ENCODE assay signal across 1 cellular context in genomic region chr3:4744405-4745239, GRCh38.
TF ChIP-seq lines count a peak whose summit lies in the region.

No MANE protein-coding gene starts in this region.

TF ChIP-seq in HepG2, 621 proteins besides CTCF, POLR2A, EP300 and RAD21 (continued from another document and continues in another):
- TF ChIP-seq ZBED4 (CRISPR knock-in tag; IDR thresholded peaks at IDR 0.05; ENCODE audit: borderline replicate concordance) (no peak), FOXA1 (IDR thresholded peaks at IDR 0.05) (no peak), FOXA1 (CRISPR knock-in tag; IDR thresholded peaks at IDR 0.05) (peak; percentile 26; the same call in 1 of the 2 replicates), NR0B2 (CRISPR knock-in tag; IDR thresholded peaks at IDR 0.05) (no peak), MED13 (CRISPR knock-in tag; IDR thresholded peaks at IDR 0.05) (no peak), ZNF232 (CRISPR knock-in tag; IDR thresholded peaks at IDR 0.05; ENCODE audit: borderline replicate concordance) (no peak), ZNF18 (CRISPR knock-in tag; IDR thresholded peaks at IDR 0.05; ENCODE audit: insufficient replicate concordance) (peak; percentile 72), SIX1 (CRISPR knock-in tag; IDR thresholded peaks at IDR 0.05; ENCODE audit: borderline replicate concordance) (peak; percentile 30; the same call in 1 of the 2 replicates), SNRNP70 (IDR thresholded peaks at IDR 0.05; ENCODE audit: low read depth, low read length) (no peak), KIAA2018 (CRISPR knock-in tag; IDR thresholded peaks at IDR 0.05; ENCODE audit: borderline replicate concordance) (no peak), MAFF (IDR thresholded peaks at IDR 0.05; ENCODE audit: low read depth, low read length) (peak; percentile 47; the same call in 1 of the 2 replicates), NR2F6 (IDR thresholded peaks at IDR 0.05) (peak; percentile 88), NR2F6 (CRISPR knock-in tag; IDR thresholded peaks at IDR 0.05) (peak; percentile 78), ZBTB7B (CRISPR knock-in tag; IDR thresholded peaks at IDR 0.05) (peak; percentile 61; the same call in 1 of the 2 replicates), ZNF777 (CRISPR knock-in tag; IDR thresholded peaks at IDR 0.05) (no peak), ZNF512 (CRISPR knock-in tag; IDR thresholded peaks at IDR 0.05) (peak; percentile 99), PPARG (CRISPR knock-in tag; conservative IDR thresholded peaks at IDR 0.05) (peak; percentile 79), REPIN1 (CRISPR knock-in tag; IDR thresholded peaks at IDR 0.05; ENCODE audit: borderline replicate concordance, low read depth) (peak; percentile 60; the same call in 1 of the 2 replicates), ZNF253 (CRISPR knock-in tag; IDR thresholded peaks at IDR 0.05; ENCODE audit: borderline replicate concordance) (no peak), SRY (CRISPR knock-in tag; IDR thresholded peaks at IDR 0.05) (no peak), ZNF280B (CRISPR knock-in tag; IDR thresholded peaks at IDR 0.05; ENCODE audit: borderline replicate concordance) (no peak), CREB1 (IDR thresholded peaks at IDR 0.05) (no peak), CREB1 (CRISPR knock-in tag; IDR thresholded peaks at IDR 0.05) (peak; percentile 40; the same call in 1 of the 2 replicates), ZNF556 (CRISPR knock-in tag; IDR thresholded peaks at IDR 0.05; ENCODE audit: borderline replicate concordance) (no peak), POGK (CRISPR knock-in tag; conservative IDR thresholded peaks at IDR 0.05) (peak; percentile 39; the same call in 1 of the 2 replicates), RARG (CRISPR knock-in tag; IDR thresholded peaks at IDR 0.05; ENCODE audit: low read depth) (no peak), MAFK (conservative IDR thresholded peaks at IDR 0.05 in 1 of 2, IDR thresholded peaks at IDR 0.05 in 1 of 2; ENCODE audit: low read length in 2 of 2) (peak; percentile 54 to 62), ZNF512B (CRISPR knock-in tag; IDR thresholded peaks at IDR 0.05; ENCODE audit: borderline replicate concordance) (peak; percentile 97), SALL1 (CRISPR knock-in tag; IDR thresholded peaks at IDR 0.05) (peak; percentile 68; the same call in 1 of the 2 replicates), HNF4A (CRISPR knock-in tag; IDR thresholded peaks at IDR 0.05) (peak; percentile 33; the same call in 1 of the 2 replicates), FOXK1 (CRISPR knock-in tag; IDR thresholded peaks at IDR 0.05; ENCODE audit: borderline replicate concordance, low read depth) (peak; percentile 55; the same call in 1 of the 2 replicates), KDM5B (CRISPR knock-in tag; IDR thresholded peaks at IDR 0.05; ENCODE audit: borderline replicate concordance) (no peak), ZFP62 (CRISPR knock-in tag; IDR thresholded peaks at IDR 0.05) (no peak), ZMYM3 (CRISPR knock-in tag; IDR thresholded peaks at IDR 0.05) (peak; percentile 33; the same call in 1 of the 2 replicates), ZBTB42 (CRISPR knock-in tag; IDR thresholded peaks at IDR 0.05) (no peak)
